Comparison of ENCODE assay signal across 1 cellular context in the genomic region with DNA sequence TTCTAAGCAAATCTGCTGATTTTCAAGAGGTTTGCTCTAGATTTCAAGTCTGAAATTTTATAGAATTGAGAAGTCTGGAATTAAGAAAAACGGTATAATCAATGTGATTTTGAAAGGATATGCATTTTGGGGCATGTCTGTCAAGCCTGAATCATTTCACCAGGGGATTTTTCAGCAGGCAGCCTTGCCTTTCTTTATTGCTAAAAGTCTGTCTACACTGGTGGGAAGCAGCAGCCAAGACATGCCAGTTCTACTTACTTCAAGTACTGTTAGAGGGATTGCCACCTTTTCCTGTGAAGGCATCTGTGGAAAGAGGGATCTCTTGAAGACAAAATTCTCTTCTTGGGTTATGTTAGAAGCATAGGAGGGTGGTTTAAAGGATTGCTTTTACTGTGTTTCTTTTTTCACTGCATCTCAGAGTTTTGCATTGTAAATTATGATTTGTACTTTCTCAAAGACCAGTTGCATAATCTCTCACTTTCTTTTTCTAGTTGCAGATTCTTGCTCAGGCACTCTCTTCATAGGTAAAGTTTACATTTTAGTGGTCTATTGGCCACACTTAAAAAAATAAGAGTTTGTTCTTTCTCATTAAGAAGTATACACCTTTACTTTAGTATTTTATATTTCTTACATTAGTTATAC.
TF ChIP-seq lines count a peak whose summit lies in the region.

No MANE protein-coding gene starts in this region.

TF ChIP-seq in GM23338, 12 proteins besides CTCF, POLR2A, EP300 and RAD21 (continued from another document):
- TF ChIP-seq ZNF462 (CRISPR knock-in tag; IDR thresholded peaks at IDR 0.05) (no peak), ZNF331 (CRISPR knock-in tag; IDR thresholded peaks at IDR 0.05; ENCODE audit: low read depth) (no peak), NANOG (IDR thresholded peaks at IDR 0.05; ENCODE audit: borderline replicate concordance) (no peak)
- TF ChIP-seq, protein P1, sequence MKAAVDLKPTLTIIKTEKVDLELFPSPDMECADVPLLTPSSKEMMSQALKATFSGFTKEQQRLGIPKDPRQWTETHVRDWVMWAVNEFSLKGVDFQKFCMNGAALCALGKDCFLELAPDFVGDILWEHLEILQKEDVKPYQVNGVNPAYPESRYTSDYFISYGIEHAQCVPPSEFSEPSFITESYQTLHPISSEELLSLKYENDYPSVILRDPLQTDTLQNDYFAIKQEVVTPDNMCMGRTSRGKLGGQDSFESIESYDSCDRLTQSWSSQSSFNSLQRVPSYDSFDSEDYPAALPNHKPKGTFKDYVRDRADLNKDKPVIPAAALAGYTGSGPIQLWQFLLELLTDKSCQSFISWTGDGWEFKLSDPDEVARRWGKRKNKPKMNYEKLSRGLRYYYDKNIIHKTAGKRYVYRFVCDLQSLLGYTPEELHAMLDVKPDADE (IDR thresholded peaks at IDR 0.05), result no peak
- TF ChIP-seq, protein P2, sequence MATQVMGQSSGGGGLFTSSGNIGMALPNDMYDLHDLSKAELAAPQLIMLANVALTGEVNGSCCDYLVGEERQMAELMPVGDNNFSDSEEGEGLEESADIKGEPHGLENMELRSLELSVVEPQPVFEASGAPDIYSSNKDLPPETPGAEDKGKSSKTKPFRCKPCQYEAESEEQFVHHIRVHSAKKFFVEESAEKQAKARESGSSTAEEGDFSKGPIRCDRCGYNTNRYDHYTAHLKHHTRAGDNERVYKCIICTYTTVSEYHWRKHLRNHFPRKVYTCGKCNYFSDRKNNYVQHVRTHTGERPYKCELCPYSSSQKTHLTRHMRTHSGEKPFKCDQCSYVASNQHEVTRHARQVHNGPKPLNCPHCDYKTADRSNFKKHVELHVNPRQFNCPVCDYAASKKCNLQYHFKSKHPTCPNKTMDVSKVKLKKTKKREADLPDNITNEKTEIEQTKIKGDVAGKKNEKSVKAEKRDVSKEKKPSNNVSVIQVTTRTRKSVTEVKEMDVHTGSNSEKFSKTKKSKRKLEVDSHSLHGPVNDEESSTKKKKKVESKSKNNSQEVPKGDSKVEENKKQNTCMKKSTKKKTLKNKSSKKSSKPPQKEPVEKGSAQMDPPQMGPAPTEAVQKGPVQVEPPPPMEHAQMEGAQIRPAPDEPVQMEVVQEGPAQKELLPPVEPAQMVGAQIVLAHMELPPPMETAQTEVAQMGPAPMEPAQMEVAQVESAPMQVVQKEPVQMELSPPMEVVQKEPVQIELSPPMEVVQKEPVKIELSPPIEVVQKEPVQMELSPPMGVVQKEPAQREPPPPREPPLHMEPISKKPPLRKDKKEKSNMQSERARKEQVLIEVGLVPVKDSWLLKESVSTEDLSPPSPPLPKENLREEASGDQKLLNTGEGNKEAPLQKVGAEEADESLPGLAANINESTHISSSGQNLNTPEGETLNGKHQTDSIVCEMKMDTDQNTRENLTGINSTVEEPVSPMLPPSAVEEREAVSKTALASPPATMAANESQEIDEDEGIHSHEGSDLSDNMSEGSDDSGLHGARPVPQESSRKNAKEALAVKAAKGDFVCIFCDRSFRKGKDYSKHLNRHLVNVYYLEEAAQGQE (IDR thresholded peaks at IDR 0.05; ENCODE audit: unreplicated experiment), result no peak
